ENCODE assay signal across 1 cellular context in the genomic region with DNA sequence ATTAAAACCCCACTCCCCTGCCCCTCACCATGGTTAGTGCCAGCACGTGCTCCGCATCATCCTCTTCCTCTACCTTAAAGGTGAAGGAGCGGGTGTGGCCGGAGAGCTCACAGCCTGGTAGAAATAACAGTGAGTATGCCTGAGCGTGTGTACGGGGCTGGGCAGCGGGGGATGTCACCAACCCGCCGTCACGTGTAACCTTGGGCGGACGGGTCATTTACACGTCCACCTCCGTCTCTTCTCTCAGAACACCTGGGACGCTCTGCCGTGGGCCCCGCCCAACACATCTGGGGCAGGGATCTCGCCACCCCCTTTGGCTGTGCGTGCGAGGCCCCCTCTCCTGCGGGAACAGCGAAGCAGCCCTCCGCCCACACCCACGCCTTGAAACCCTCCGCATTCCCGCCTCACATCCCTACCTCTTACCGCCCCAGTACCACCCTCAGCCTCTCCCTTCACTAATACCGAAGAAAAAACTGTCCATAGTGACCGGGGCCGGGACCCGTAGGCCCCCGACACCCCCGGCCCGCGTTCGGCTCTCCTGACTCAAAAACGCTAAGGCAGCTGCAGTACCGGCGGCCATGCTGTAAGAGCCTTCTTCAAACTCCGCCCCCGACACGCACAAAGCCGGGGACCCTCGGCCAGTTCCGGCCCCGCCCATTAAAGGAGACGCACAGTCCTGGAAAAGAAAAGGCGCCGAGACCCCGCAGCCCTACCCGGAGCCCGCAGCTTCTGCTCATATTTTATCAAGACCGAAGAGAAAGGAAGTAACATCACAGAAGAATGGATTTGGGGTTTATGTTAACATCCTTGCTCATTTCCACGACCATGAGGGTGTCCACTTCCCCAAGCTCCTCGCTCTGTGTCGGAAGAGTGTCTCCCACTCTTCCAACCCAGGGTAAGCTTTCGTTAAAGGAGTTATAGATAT.
TF ChIP-seq lines count a peak whose summit lies in the region.

A gene with protein sequence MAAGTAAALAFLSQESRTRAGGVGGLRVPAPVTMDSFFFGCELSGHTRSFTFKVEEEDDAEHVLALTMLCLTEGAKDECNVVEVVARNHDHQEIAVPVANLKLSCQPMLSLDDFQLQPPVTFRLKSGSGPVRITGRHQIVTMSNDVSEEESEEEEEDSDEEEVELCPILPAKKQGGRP (minus strand): TSS at position 636 of the 925 bp plus-strand sequence. CDS start 56 bp downstream, at position 580.

TF ChIP-seq in H1, 55 proteins besides CTCF, POLR2A, EP300 and RAD21 (continues in another document):
- TF ChIP-seq, protein P1, sequence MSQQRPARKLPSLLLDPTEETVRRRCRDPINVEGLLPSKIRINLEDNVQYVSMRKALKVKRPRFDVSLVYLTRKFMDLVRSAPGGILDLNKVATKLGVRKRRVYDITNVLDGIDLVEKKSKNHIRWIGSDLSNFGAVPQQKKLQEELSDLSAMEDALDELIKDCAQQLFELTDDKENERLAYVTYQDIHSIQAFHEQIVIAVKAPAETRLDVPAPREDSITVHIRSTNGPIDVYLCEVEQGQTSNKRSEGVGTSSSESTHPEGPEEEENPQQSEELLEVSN (IDR thresholded peaks at IDR 0.05), result no peak
- TF ChIP-seq CREB1 (IDR thresholded peaks at IDR 0.05) (peak; percentile 95), CEBPB (IDR thresholded peaks at IDR 0.05; ENCODE audit: low read depth, low read length) (no peak), PHF8 (conservative IDR thresholded peaks at IDR 0.05; ENCODE audit: low read depth, low read length) (peak; percentile 61), CBX5 (IDR thresholded peaks at IDR 0.05; ENCODE audit: low read depth, low read length) (no peak), SRF (IDR thresholded peaks at IDR 0.05; ENCODE audit: low read depth, low read length) (peak; percentile 59; the same call in 1 of the 2 replicates), SP1 (IDR thresholded peaks at IDR 0.05; ENCODE audit: low read depth, low read length) (peak; percentile 85; the same call in 1 of the 2 replicates), NRF1 (IDR thresholded peaks at IDR 0.05; ENCODE audit: low read depth, low read length) (no peak), RXRA (IDR thresholded peaks at IDR 0.05; ENCODE audit: insufficient read depth, low read depth, low read length) (no peak), CHD2 (IDR thresholded peaks at IDR 0.05; ENCODE audit: low read length) (no peak), TEAD4 (IDR thresholded peaks at IDR 0.05; ENCODE audit: low read depth, low read length) (no peak), EZH2 (IDR thresholded peaks at IDR 0.05; ENCODE audit: low read depth, low read length, severe bottlenecking) (no peak), TBP (IDR thresholded peaks at IDR 0.05; ENCODE audit: low read depth, low read length) (peak; percentile 65), KDM1A (IDR thresholded peaks at IDR 0.05; ENCODE audit: borderline replicate concordance, low read length) (no peak), MAFK (IDR thresholded peaks at IDR 0.05; ENCODE audit: low read depth, low read length) (no peak), POU5F1 (IDR thresholded peaks at IDR 0.05; ENCODE audit: low read depth, low read length) (no peak), SP4 (IDR thresholded peaks at IDR 0.05; ENCODE audit: low read length) (peak; percentile 87; the same call in 1 of the 2 replicates), YY1 (IDR thresholded peaks at IDR 0.05; ENCODE audit: low read depth, low read length) (peak; percentile 97), BACH1 (IDR thresholded peaks at IDR 0.05; ENCODE audit: low read length) (no peak), KDM4A (IDR thresholded peaks at IDR 0.05; ENCODE audit: low read depth, low read length, severe bottlenecking) (peak; percentile 80), TAF1 (IDR thresholded peaks at IDR 0.05; ENCODE audit: low read depth, low read length) (peak; percentile 83), HDAC6 (IDR thresholded peaks at IDR 0.05; ENCODE audit: low read depth, low read length) (no peak), FOSL1 (IDR thresholded peaks at IDR 0.05; ENCODE audit: insufficient read depth, low read depth, low read length) (no peak), BRCA1 (IDR thresholded peaks at IDR 0.05; ENCODE audit: low read depth, low read length) (no peak), SUZ12 (IDR thresholded peaks at IDR 0.05; ENCODE audit: low read length) (no peak), SIX5 (IDR thresholded peaks at IDR 0.05; ENCODE audit: low read depth, low read length) (no peak), BCL11A (IDR thresholded peaks at IDR 0.05; ENCODE audit: low read depth in 2 of 2, low read length in 2 of 2) (no peak), KDM5A (IDR thresholded peaks at IDR 0.05; ENCODE audit: low read length) (peak; percentile 98), SIRT6 (IDR thresholded peaks at IDR 0.05; ENCODE audit: low read length) (no peak), JUND (IDR thresholded peaks at IDR 0.05; ENCODE audit: low read length) (no peak), ASH2L (IDR thresholded peaks at IDR 0.05; ENCODE audit: low read length) (no peak), SIN3A (conservative IDR thresholded peaks at IDR 0.05 in 1 of 2, IDR thresholded peaks at IDR 0.05 in 1 of 2; ENCODE audit: low read depth in 1 of 2, low read length in 2 of 2) (peak in 1 of 2 experiments; percentile 73; a peak in 2 of 4 replicates), EGR1 (IDR thresholded peaks at IDR 0.05; ENCODE audit: borderline replicate concordance, low read depth, low read length) (no peak), POLR2AphosphoS5 (IDR thresholded peaks at IDR 0.05; ENCODE audit: low read depth, low read length) (peak; percentile 46), CTBP2 (IDR thresholded peaks at IDR 0.05; ENCODE audit: borderline replicate concordance, insufficient read depth, insufficient read length, low read length) (no peak), SAP30 (IDR thresholded peaks at IDR 0.05; ENCODE audit: insufficient read depth, insufficient replicate concordance, low read length) (no peak), RBBP5 (IDR thresholded peaks at IDR 0.05; ENCODE audit: borderline replicate concordance, low read depth, low read length) (no peak), GABPA (IDR thresholded peaks at IDR 0.05; ENCODE audit: borderline replicate concordance, insufficient read depth, low read length) (no peak), ZNF274 (IDR thresholded peaks at IDR 0.05; ENCODE audit: borderline replicate concordance, extremely low read depth, low read length) (no peak), NANOG (IDR thresholded peaks at IDR 0.05; ENCODE audit: insufficient read depth, low read depth, low read length, poor library complexity, severe bottlenecking) (no peak), SP2 (IDR thresholded peaks at IDR 0.05; ENCODE audit: low read length) (no peak), HDAC2 (IDR thresholded peaks at IDR 0.05; ENCODE audit: borderline replicate concordance in 1 of 2, low read depth in 2 of 2, low read length in 2 of 2) (peak in 1 of 2 experiments; percentile 92; a peak in 2 of 4 replicates), GTF2F1 (IDR thresholded peaks at IDR 0.05; ENCODE audit: borderline replicate concordance, low read depth, low read length) (no peak), TAF7 (optimal IDR thresholded peaks at IDR 0.05; ENCODE audit: borderline replicate concordance, low read depth, low read length) (peak; percentile 25), RFX5 (IDR thresholded peaks at IDR 0.05; ENCODE audit: borderline replicate concordance, low read depth, low read length) (no peak), TCF12 (IDR thresholded peaks at IDR 0.05; ENCODE audit: low read depth, low read length) (no peak), JUN (IDR thresholded peaks at IDR 0.05; ENCODE audit: low read depth, low read length) (no peak), RNF2 (IDR thresholded peaks at IDR 0.05; ENCODE audit: borderline replicate concordance, low read depth, low read length, missing control alignments, poor library complexity, severe bottlenecking) (no peak), CBX8 (IDR thresholded peaks at IDR 0.05; ENCODE audit: borderline replicate concordance, low read depth, low read length) (no peak), CHD1 (IDR thresholded peaks at IDR 0.05; ENCODE audit: low read depth, low read length) (no peak)
- TF ChIP-seq, protein P2, sequence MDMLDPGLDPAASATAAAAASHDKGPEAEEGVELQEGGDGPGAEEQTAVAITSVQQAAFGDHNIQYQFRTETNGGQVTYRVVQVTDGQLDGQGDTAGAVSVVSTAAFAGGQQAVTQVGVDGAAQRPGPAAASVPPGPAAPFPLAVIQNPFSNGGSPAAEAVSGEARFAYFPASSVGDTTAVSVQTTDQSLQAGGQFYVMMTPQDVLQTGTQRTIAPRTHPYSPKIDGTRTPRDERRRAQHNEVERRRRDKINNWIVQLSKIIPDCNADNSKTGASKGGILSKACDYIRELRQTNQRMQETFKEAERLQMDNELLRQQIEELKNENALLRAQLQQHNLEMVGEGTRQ (IDR thresholded peaks at IDR 0.05; ENCODE audit: low read length), result no peak
- TF ChIP-seq, protein P3, sequence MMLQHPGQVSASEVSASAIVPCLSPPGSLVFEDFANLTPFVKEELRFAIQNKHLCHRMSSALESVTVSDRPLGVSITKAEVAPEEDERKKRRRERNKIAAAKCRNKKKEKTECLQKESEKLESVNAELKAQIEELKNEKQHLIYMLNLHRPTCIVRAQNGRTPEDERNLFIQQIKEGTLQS (IDR thresholded peaks at IDR 0.05; ENCODE audit: insufficient read depth, low read depth, low read length), result peak; percentile 72; the same call in 1 of the 2 replicates
- TF ChIP-seq, protein P4, sequence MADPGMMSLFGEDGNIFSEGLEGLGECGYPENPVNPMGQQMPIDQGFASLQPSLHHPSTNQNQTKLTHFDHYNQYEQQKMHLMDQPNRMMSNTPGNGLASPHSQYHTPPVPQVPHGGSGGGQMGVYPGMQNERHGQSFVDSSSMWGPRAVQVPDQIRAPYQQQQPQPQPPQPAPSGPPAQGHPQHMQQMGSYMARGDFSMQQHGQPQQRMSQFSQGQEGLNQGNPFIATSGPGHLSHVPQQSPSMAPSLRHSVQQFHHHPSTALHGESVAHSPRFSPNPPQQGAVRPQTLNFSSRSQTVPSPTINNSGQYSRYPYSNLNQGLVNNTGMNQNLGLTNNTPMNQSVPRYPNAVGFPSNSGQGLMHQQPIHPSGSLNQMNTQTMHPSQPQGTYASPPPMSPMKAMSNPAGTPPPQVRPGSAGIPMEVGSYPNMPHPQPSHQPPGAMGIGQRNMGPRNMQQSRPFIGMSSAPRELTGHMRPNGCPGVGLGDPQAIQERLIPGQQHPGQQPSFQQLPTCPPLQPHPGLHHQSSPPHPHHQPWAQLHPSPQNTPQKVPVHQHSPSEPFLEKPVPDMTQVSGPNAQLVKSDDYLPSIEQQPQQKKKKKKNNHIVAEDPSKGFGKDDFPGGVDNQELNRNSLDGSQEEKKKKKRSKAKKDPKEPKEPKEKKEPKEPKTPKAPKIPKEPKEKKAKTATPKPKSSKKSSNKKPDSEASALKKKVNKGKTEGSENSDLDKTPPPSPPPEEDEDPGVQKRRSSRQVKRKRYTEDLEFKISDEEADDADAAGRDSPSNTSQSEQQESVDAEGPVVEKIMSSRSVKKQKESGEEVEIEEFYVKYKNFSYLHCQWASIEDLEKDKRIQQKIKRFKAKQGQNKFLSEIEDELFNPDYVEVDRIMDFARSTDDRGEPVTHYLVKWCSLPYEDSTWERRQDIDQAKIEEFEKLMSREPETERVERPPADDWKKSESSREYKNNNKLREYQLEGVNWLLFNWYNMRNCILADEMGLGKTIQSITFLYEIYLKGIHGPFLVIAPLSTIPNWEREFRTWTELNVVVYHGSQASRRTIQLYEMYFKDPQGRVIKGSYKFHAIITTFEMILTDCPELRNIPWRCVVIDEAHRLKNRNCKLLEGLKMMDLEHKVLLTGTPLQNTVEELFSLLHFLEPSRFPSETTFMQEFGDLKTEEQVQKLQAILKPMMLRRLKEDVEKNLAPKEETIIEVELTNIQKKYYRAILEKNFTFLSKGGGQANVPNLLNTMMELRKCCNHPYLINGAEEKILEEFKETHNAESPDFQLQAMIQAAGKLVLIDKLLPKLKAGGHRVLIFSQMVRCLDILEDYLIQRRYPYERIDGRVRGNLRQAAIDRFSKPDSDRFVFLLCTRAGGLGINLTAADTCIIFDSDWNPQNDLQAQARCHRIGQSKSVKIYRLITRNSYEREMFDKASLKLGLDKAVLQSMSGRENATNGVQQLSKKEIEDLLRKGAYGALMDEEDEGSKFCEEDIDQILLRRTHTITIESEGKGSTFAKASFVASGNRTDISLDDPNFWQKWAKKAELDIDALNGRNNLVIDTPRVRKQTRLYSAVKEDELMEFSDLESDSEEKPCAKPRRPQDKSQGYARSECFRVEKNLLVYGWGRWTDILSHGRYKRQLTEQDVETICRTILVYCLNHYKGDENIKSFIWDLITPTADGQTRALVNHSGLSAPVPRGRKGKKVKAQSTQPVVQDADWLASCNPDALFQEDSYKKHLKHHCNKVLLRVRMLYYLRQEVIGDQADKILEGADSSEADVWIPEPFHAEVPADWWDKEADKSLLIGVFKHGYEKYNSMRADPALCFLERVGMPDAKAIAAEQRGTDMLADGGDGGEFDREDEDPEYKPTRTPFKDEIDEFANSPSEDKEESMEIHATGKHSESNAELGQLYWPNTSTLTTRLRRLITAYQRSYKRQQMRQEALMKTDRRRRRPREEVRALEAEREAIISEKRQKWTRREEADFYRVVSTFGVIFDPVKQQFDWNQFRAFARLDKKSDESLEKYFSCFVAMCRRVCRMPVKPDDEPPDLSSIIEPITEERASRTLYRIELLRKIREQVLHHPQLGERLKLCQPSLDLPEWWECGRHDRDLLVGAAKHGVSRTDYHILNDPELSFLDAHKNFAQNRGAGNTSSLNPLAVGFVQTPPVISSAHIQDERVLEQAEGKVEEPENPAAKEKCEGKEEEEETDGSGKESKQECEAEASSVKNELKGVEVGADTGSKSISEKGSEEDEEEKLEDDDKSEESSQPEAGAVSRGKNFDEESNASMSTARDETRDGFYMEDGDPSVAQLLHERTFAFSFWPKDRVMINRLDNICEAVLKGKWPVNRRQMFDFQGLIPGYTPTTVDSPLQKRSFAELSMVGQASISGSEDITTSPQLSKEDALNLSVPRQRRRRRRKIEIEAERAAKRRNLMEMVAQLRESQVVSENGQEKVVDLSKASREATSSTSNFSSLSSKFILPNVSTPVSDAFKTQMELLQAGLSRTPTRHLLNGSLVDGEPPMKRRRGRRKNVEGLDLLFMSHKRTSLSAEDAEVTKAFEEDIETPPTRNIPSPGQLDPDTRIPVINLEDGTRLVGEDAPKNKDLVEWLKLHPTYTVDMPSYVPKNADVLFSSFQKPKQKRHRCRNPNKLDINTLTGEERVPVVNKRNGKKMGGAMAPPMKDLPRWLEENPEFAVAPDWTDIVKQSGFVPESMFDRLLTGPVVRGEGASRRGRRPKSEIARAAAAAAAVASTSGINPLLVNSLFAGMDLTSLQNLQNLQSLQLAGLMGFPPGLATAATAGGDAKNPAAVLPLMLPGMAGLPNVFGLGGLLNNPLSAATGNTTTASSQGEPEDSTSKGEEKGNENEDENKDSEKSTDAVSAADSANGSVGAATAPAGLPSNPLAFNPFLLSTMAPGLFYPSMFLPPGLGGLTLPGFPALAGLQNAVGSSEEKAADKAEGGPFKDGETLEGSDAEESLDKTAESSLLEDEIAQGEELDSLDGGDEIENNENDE (IDR thresholded peaks at IDR 0.05; ENCODE audit: insufficient replicate concordance, low read length), result no peak
- TF ChIP-seq, protein P5, sequence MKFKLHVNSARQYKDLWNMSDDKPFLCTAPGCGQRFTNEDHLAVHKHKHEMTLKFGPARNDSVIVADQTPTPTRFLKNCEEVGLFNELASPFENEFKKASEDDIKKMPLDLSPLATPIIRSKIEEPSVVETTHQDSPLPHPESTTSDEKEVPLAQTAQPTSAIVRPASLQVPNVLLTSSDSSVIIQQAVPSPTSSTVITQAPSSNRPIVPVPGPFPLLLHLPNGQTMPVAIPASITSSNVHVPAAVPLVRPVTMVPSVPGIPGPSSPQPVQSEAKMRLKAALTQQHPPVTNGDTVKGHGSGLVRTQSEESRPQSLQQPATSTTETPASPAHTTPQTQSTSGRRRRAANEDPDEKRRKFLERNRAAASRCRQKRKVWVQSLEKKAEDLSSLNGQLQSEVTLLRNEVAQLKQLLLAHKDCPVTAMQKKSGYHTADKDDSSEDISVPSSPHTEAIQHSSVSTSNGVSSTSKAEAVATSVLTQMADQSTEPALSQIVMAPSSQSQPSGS (IDR thresholded peaks at IDR 0.05; ENCODE audit: low read length), result no peak
